In the genomic region with DNA sequence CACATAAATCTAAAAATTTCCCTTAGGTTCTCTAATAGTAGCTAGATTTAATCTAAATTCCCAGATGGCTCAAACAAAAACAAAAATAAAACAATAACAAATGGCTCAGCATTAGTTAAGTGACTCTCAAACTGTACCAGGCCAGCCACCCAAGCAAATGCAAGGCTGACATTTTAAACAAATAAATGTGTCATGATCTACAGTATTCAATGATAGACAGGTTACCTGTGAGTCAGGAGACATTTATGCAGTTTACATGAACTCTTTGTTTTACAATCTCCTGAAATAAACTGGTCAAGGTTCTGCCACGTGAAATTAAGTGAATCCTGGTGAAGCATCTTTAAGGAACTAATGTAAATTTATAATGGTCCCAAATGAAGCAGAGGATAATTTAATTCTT, we compare ENCODE assay signal across 20 cellular contexts.
DNase-seq lines count a peak whose midpoint lies in the region; ATAC-seq and TF ChIP-seq lines count a peak whose summit lies in the region.
"Had no signal": no experiment of that assay in that cellular context is flagged by ENCODE, and none has a peak within 500 bp of the region (broad histone marks: within the 10 kb centered on the region; RNA-seq: fewer than 3 reads in every experiment).

No MANE protein-coding gene starts in this region.

- peak; percentile 95 for ATAC-seq in PC-3
- ATAC-seq in HG03432 (IDR thresholded peaks at IDR 0.05; ENCODE audit: unreplicated experiment) = no peak
- ATAC-seq: GM23338, HCT116, HepG2 had no signal

- H3K4me1 ChIP-seq in PC-3 (ENCODE audit: insufficient read depth, low read length) (peaks cover 6% of the 10 kb centered on the region; the same call in 1 of the 2 replicates), hepatocyte (ENCODE audit: insufficient read depth) (no peaks in the 10 kb centered on the region)
- H3K4me1 ChIP-seq: BE2C had no signal

- intact Hi-C loops in PC-3 (cut with micrococcal nuclease) = no loop called here

- POLR2A ChIA-PET in PC-3 (lab: Charles Lee; ENCODE audit: unreplicated experiment) = no interaction called here

- H3K9me2 ChIP-seq in PC-3 (replicated peaks; ENCODE audit: low read length) (no peaks in the 10 kb centered on the region), hepatocyte (replicated peaks; ENCODE audit: insufficient read depth) (no peaks in the 10 kb centered on the region)

- TF ChIP-seq CTCF in PC-3 (conservative IDR thresholded peaks at IDR 0.05; ENCODE audit: low read depth, low read length) = no peak
- no peak for TF ChIP-seq CTCF in epithelial cell of esophagus (IDR thresholded peaks at IDR 0.05; ENCODE audit: insufficient read depth, low read depth, low read length, missing control alignments)
- TF ChIP-seq CTCF in hepatocyte (IDR thresholded peaks at IDR 0.05; ENCODE audit: poor library complexity) = no peak

- BruUV-seq in PC-3 (replicated peaks; lab: Mats Ljungman, UMichigan) = no TSS peak

- no peak overlapping the region for H3K4me2 ChIP-seq in PC-3 (ENCODE audit: low read length)
- no peak overlapping the region for H3K4me2 ChIP-seq in hepatocyte
- H3K4me2 ChIP-seq: GM23338 had no signal

- H3K27ac ChIP-seq in PC-3 (ENCODE audit: low read length) (no peak overlapping the region), hepatocyte (no peak overlapping the region)

- H3K36me3 ChIP-seq in PC-3 (ENCODE audit: low read depth, low read length) = no peaks in the 10 kb centered on the region
- H3K36me3 ChIP-seq in hepatocyte (replicated peaks; ENCODE audit: insufficient read depth, low read depth) = no peaks in the 10 kb centered on the region
- H3K36me3 ChIP-seq: BE2C had no signal

- H3K27me3 ChIP-seq in PC-3 (ENCODE audit: low read length) (no peaks in the 10 kb centered on the region), hepatocyte (no peaks in the 10 kb centered on the region)
- H3K27me3 ChIP-seq: BE2C had no signal

- H4K20me1 ChIP-seq in PC-3 (ENCODE audit: low read length) = no peaks in the 10 kb centered on the region
- H4K20me1 ChIP-seq in hepatocyte (ENCODE audit: insufficient read depth, poor library complexity, severe bottlenecking) = no peaks in the 10 kb centered on the region

- CTCF ChIA-PET in PC-3 (lab: Charles Lee) = no interaction called here

- H3K4me3 ChIP-seq in PC-3 (ENCODE audit: low read length) = no peak overlapping the region
- H3K4me3 ChIP-seq in epithelial cell of esophagus (ENCODE audit: low read length) = no peak overlapping the region
- no peak overlapping the region for H3K4me3 ChIP-seq in hepatocyte
- H3K4me3 ChIP-seq: GM23338 had no signal

- H3K9ac ChIP-seq in PC-3 (ENCODE audit: low read length) = no peak overlapping the region

- H2AFZ ChIP-seq in PC-3 (ENCODE audit: low read length) = no peak overlapping the region
- H2AFZ ChIP-seq in hepatocyte = no peak overlapping the region
- H2AFZ ChIP-seq: GM23338 had no signal

- H3F3A ChIP-seq in PC-3 (ENCODE audit: low read length, unreplicated experiment) = no peaks in the 10 kb centered on the region

- H3K79me2 ChIP-seq in PC-3 (ENCODE audit: low read length) (no peaks in the 10 kb centered on the region), hepatocyte (no peaks in the 10 kb centered on the region)

- H3K9me3 ChIP-seq in PC-3 (ENCODE audit: low read length) (no peaks in the 10 kb centered on the region), hepatocyte (ENCODE audit: low read depth) (no peaks in the 10 kb centered on the region)
- H3K9me3 ChIP-seq: BE2C had no signal

- DNase-seq in DMS53 treated with DMSO at 0.1 percent for 48 hours (lab: John Stamatoyannopoulos, UW; ENCODE audit: unreplicated experiment) (peak; percentile 0), PC-3 (peak; percentile 54), epithelial cell of esophagus (ENCODE audit: low read depth) (peak; percentile 32), hepatocyte (ENCODE audit: low spot score) (no peak), SKM-1 (lab: John Stamatoyannopoulos, UW; ENCODE audit: unreplicated experiment) (no peak)
- DNase-seq: ACHN; BE2C; C1 segment of cervical spinal cord; CD4-positive, CD25-positive, alpha-beta regulatory T cell; CD8-positive, alpha-beta memory T cell; COR-L47; DMS 273 treated with DMSO at 0.1 percent for 48 hours; DMS79; GDM1; H7; HFFc6 had no signal

- WGBS in hepatocyte (ENCODE audit: low lambda C conversion rate, missing lambda C conversion rate) = 62% methylated on average over 1 of the region's 1 CpG

Comparison
In these comparisons a context has a peak if more than half of its experiments do, and no peak if none do; other contexts are left out.
1. DNase-seq: peak in DMS53 treated with DMSO at 0.1 percent for 48 hours (single experiment), PC-3 (single experiment) and epithelial cell of esophagus (single experiment); none in hepatocyte (single experiment) and SKM-1 (single experiment).